ENCODE assay signal across 21 cellular contexts in the genomic region with DNA sequence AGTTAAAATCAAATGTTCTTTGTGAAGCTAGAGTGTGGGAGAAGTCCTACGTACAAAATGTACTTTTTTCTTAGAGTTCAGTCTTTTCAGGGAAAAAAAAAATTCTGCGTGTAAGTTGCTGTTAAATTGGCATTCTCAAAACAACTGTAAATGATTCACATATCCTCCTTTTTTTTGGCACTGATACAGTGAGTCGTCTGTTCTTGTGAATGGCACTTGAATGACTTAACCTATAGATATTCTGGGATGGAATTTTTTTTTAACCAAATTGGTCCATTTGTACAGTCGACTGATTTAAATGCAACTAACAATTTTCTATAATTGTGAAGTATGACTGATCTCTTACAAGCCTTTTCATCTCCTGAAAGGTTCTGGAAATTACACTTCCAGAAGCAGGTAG. TPM values are rescaled to one million over a fixed set of nuclear protein-coding genes. Genes with fewer than 3 reads are reported as not detected.
DNase-seq lines count a peak whose midpoint lies in the region; ATAC-seq and TF ChIP-seq lines count a peak whose summit lies in the region.
"Had no signal": no experiment of that assay in that cellular context is flagged by ENCODE, and none has a peak within 500 bp of the region (broad histone marks: within the 10 kb centered on the region; RNA-seq: fewer than 3 reads in every experiment).

No MANE protein-coding gene starts in this region.

- no peak for TF ChIP-seq CTCF in RWPE2 (IDR thresholded peaks at IDR 0.05; ENCODE audit: poor library complexity, severe bottlenecking)
- TF ChIP-seq CTCF in suprapubic skin (IDR thresholded peaks at IDR 0.05): no peak

- H3K4me3 ChIP-seq in RWPE2 (ENCODE audit: severe bottlenecking) (no peak overlapping the region), skeletal muscle cell (ENCODE audit: low read depth, low read length) (no peak overlapping the region), suprapubic skin (no peak overlapping the region)
- H3K4me3 ChIP-seq: BLaER1, GM12878, GM23338, Peyer's patch, SJSA1 had no signal

- TF ChIP-seq EP300 in suprapubic skin (IDR thresholded peaks at IDR 0.05): no peak

- peaks cover 23% of the 10 kb centered on the region for H3K4me1 ChIP-seq in RWPE2 (ENCODE audit: insufficient read depth, poor library complexity, severe bottlenecking)
- H3K4me1 ChIP-seq in suprapubic skin: peaks cover 11% of the 10 kb centered on the region

- H3K36me3 ChIP-seq in RWPE2 (ENCODE audit: low read depth) (no peaks in the 10 kb centered on the region), suprapubic skin (no peaks in the 10 kb centered on the region)
- H3K36me3 ChIP-seq: BLaER1, Peyer's patch, SJSA1 had no signal

- H3K9me3 ChIP-seq in RWPE2 (ENCODE audit: severe bottlenecking): no peaks in the 10 kb centered on the region
- H3K9me3 ChIP-seq in suprapubic skin: no peaks in the 10 kb centered on the region
- H3K9me3 ChIP-seq: BLaER1, Peyer's patch had no signal

- WGBS in suprapubic skin: 50% methylated on average over 4 of the region's 4 CpGs

- H3K27me3 ChIP-seq in RWPE2 (ENCODE audit: insufficient read depth, poor library complexity, severe bottlenecking): no peaks in the 10 kb centered on the region
- H3K27me3 ChIP-seq in suprapubic skin: no peaks in the 10 kb centered on the region
- H3K27me3 ChIP-seq: Peyer's patch, SJSA1 had no signal

- H3K27ac ChIP-seq in RWPE2 (ENCODE audit: poor library complexity, severe bottlenecking) (peak overlapping the region; percentile 70), epithelial cell of prostate (peak overlapping the region; percentile 24), suprapubic skin (no peak overlapping the region)
- H3K27ac ChIP-seq: BLaER1, Peyer's patch, SJSA1 had no signal

- peak; percentile 48 for ATAC-seq in RWPE2 (ENCODE audit: low read depth)
- no peak for ATAC-seq in GM19023 (IDR thresholded peaks at IDR 0.05; ENCODE audit: unreplicated experiment)
- no peak for ATAC-seq in HG03045 (IDR thresholded peaks at IDR 0.05; ENCODE audit: unreplicated experiment)
- ATAC-seq: GM12878, GM23338, HepG2, T-cell had no signal

- peak; percentile 81 for DNase-seq in HT1080 (ENCODE audit: low read depth)
- no peak for DNase-seq in RWPE2 (ENCODE audit: low spot score)
- no peak for DNase-seq in epithelial cell of prostate (ENCODE audit: low read depth, low spot score)
- peak; percentile 26 for DNase-seq in skeletal muscle cell (ENCODE audit: low read depth)
- DNase-seq in suprapubic skin (ENCODE audit: low spot score in 2 of 2): no peak
- DNase-seq in SIG-M5 treated with dmso at 0.1 percent for 504 hours (lab: John Stamatoyannopoulos, UW; ENCODE audit: unreplicated experiment): no peak
- DNase-seq: CD8-positive, alpha-beta memory T cell; DMS153; Karpas-422; NCI-H1105 treated with DMSO at 0.1 percent for 48 hours; NCI-H187 treated with DMSO at 0.1 percent for 48 hours; NCI-H446 treated with DMSO at 0.1 percent for 48 hours; Peyer's patch; T-cell had no signal

- no peak for TF ChIP-seq POLR2A in suprapubic skin (IDR thresholded peaks at IDR 0.05)

RNA-seq across cellular contexts. Expression of gene JAG1, which starts 5.5 kb away (rescaled TPM):
- 42.8 and 43.6 TPM in 2 replicates for total RNA-seq in HT1080 (2014; rRNA removed; shearing (Covaris generic))
- 21.1 and 27.6 TPM in 2 replicates for polyA plus RNA-seq in HT1080 (2015; cell fraction: cytosol; rRNA removed)
- polyA plus RNA-seq in HT1080 (2015; cell fraction: nucleus; rRNA removed): 194 and 216 TPM in 2 replicates
- total RNA-seq in suprapubic skin: 100 to 1,000 TPM; 133 to 367 (median 191) TPM

Comparison
In these comparisons a context has a peak if more than half of its experiments do, and no peak if none do; other contexts are left out.
1. DNase-seq: peak in HT1080 (single experiment) and skeletal muscle cell (single experiment); none in RWPE2 (single experiment), epithelial cell of prostate (single experiment), suprapubic skin (0 of 2) and SIG-M5 treated with dmso at 0.1 percent for 504 hours (single experiment).